1 cellular context compared by ENCODE assay signal in the genomic region with DNA sequence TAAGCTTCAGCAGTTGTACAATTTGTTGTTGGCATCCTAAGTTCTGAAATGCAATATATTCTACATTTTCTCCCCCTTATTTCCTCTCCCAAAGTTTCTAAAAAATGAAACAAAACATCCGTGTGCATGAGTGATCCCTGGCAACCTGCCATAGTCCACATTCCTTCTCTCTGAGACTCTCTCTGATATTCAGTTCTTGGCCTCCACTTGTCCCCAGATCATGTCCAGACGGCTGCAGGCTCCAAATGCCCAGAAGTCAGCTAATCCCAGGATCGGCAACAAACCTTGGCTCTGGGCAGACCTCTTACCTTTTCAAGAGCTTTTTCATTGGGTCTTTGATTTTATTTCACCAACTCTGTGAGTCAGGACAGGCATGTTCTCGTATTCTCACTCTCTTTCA.
TF ChIP-seq lines count a peak whose summit lies in the region.

No MANE protein-coding gene starts in this region.

TF ChIP-seq in H1, 55 proteins besides CTCF, POLR2A, EP300 and RAD21 (continued from another document):
- TF ChIP-seq, protein P1, sequence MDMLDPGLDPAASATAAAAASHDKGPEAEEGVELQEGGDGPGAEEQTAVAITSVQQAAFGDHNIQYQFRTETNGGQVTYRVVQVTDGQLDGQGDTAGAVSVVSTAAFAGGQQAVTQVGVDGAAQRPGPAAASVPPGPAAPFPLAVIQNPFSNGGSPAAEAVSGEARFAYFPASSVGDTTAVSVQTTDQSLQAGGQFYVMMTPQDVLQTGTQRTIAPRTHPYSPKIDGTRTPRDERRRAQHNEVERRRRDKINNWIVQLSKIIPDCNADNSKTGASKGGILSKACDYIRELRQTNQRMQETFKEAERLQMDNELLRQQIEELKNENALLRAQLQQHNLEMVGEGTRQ (IDR thresholded peaks at IDR 0.05; ENCODE audit: low read length): no peak
- TF ChIP-seq, protein P2, sequence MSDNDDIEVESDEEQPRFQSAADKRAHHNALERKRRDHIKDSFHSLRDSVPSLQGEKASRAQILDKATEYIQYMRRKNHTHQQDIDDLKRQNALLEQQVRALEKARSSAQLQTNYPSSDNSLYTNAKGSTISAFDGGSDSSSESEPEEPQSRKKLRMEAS (IDR thresholded peaks at IDR 0.05): no peak
- no peak for TF ChIP-seq YY1 (IDR thresholded peaks at IDR 0.05; ENCODE audit: low read depth, low read length)
